16 cellular contexts compared by ENCODE assay signal in genomic region chr18:58694221-58694620, GRCh38. TPM values are rescaled to one million over a fixed set of nuclear protein-coding genes. Genes with fewer than 3 reads are reported as not detected.
DNase-seq lines count a peak whose midpoint lies in the region; ATAC-seq, FAIRE-seq and TF ChIP-seq lines count a peak whose summit lies in the region.
"Had no signal": no experiment of that assay in that cellular context is flagged by ENCODE, and none has a peak within 500 bp of the region (broad histone marks: within the 10 kb centered on the region; RNA-seq: fewer than 3 reads in every experiment).

No MANE protein-coding gene starts in this region.

- TF ChIP-seq CTCF in activated CD8-positive, alpha-beta T cell treated with anti-CD3 and anti-CD28 coated beads for 36 hours (IDR thresholded peaks at IDR 0.05) = no peak
- TF ChIP-seq CTCF in D721Med (IDR thresholded peaks at IDR 0.05; ENCODE audit: insufficient read depth, missing control alignments) (no peak), nephron (IDR thresholded peaks at IDR 0.05; ENCODE audit: unreplicated experiment in 3 of 3) (no peak)

- H3K36me3 Mint-ChIP-seq in activated CD8-positive, alpha-beta T cell treated with anti-CD3 and anti-CD28 coated beads for 36 hours (ENCODE audit: low read depth) = peaks cover 56% of the 10 kb centered on the region
- H3K36me3 Mint-ChIP-seq in activated CD8-positive, alpha-beta T cell treated with anti-CD3 and anti-CD28 coated beads, Interleukin-2, amount 10 ng/mL, durations not matched to agents 7 days and 5 days (ENCODE audit: low read depth) = peaks cover 60% of the 10 kb centered on the region
- peaks cover 48% of the 10 kb centered on the region for H3K36me3 Mint-ChIP-seq in activated naive CD8-positive, alpha-beta T cell treated with anti-CD3 and anti-CD28 coated beads for 36 hours
- peaks cover 54% of the 10 kb centered on the region for H3K36me3 Mint-ChIP-seq in nephron (ENCODE audit: low read depth)

- H3K4me1 Mint-ChIP-seq in activated CD8-positive, alpha-beta T cell treated with anti-CD3 and anti-CD28 coated beads for 36 hours (ENCODE audit: low read depth) = peaks cover 75% of the 10 kb centered on the region
- peaks cover 77% of the 10 kb centered on the region for H3K4me1 Mint-ChIP-seq in activated CD8-positive, alpha-beta T cell treated with anti-CD3 and anti-CD28 coated beads, Interleukin-2, amount 10 ng/mL, durations not matched to agents 7 days and 5 days (ENCODE audit: low read depth)
- peaks cover 73% of the 10 kb centered on the region for H3K4me1 Mint-ChIP-seq in activated naive CD8-positive, alpha-beta T cell treated with anti-CD3 and anti-CD28 coated beads for 36 hours
- H3K4me1 Mint-ChIP-seq in nephron = peaks cover 27% of the 10 kb centered on the region

- H3K27ac Mint-ChIP-seq in activated CD8-positive, alpha-beta T cell treated with anti-CD3 and anti-CD28 coated beads for 36 hours = peak overlapping the region; percentile 90
- H3K27ac Mint-ChIP-seq in activated CD8-positive, alpha-beta T cell treated with anti-CD3 and anti-CD28 coated beads, Interleukin-2, amount 10 ng/mL, durations not matched to agents 7 days and 5 days = no peak overlapping the region
- peak overlapping the region; percentile 93 for H3K27ac Mint-ChIP-seq in activated naive CD8-positive, alpha-beta T cell treated with anti-CD3 and anti-CD28 coated beads for 36 hours
- peak overlapping the region in 2 of 3 experiments; percentile 60 to 73 for H3K27ac Mint-ChIP-seq in nephron

- ATAC-seq in activated CD8-positive, alpha-beta T cell treated with anti-CD3 and anti-CD28 coated beads for 36 hours = no peak
- ATAC-seq in activated CD8-positive, alpha-beta T cell treated with anti-CD3 and anti-CD28 coated beads, Interleukin-2, amount 10 ng/mL, durations not matched to agents 7 days and 5 days = no peak

- intact Hi-C loops in activated CD8-positive, alpha-beta T cell treated with anti-CD3 and anti-CD28 coated beads for 36 hours (cut with micrococcal nuclease) = no loop called here

- no peak for DNase-seq in activated CD8-positive, alpha-beta T cell treated with anti-CD3 and anti-CD28 coated beads for 36 hours
- no peak for DNase-seq in activated CD8-positive, alpha-beta T cell treated with anti-CD3 and anti-CD28 coated beads, Interleukin-2, amount 10 ng/mL, durations not matched to agents 7 days and 5 days
- no peak for DNase-seq in D721Med (ENCODE audit: insufficient read length, low spot score)
- DNase-seq in activated naive CD8-positive, alpha-beta T cell treated with anti-CD3 and anti-CD28 coated beads for 36 hours = no peak
- DNase-seq in hypothalamus (lab: John Stamatoyannopoulos, UW) = no peak
- no peak for DNase-seq in NOMO-1 (lab: John Stamatoyannopoulos, UW; ENCODE audit: unreplicated experiment in 2 of 2)
- DNase-seq: DMS79 treated with DMSO at 0.1 percent for 48 hours, MM.1S, NCI-H1092, NCI-H1436 treated with DMSO at 0.1 percent for 48 hours, NCI-H2081, NCI-H2171 treated with DMSO at 0.1 percent for 48 hours, Right ventricle myocardium superior had no signal

- POLR2A ChIA-PET in activated CD8-positive, alpha-beta T cell treated with anti-CD3 and anti-CD28 coated beads for 36 hours (lab: Charles Lee) = no interaction called here
- POLR2A ChIA-PET in activated CD8-positive, alpha-beta T cell treated with anti-CD3 and anti-CD28 coated beads, Interleukin-2, amount 10 ng/mL, durations not matched to agents 7 days and 5 days (lab: Charles Lee) = no interaction called here

- no peak overlapping the region for H3K4me3 Mint-ChIP-seq in activated CD8-positive, alpha-beta T cell treated with anti-CD3 and anti-CD28 coated beads for 36 hours
- no peak overlapping the region for H3K4me3 Mint-ChIP-seq in activated CD8-positive, alpha-beta T cell treated with anti-CD3 and anti-CD28 coated beads, Interleukin-2, amount 10 ng/mL, durations not matched to agents 7 days and 5 days
- H3K4me3 Mint-ChIP-seq in activated naive CD8-positive, alpha-beta T cell treated with anti-CD3 and anti-CD28 coated beads for 36 hours = no peak overlapping the region
- no peak overlapping the region for H3K4me3 Mint-ChIP-seq in nephron

- CTCF ChIA-PET in activated CD8-positive, alpha-beta T cell treated with anti-CD3 and anti-CD28 coated beads for 36 hours (lab: Charles Lee) = no interaction called here
- CTCF ChIA-PET in activated CD8-positive, alpha-beta T cell treated with anti-CD3 and anti-CD28 coated beads, Interleukin-2, amount 10 ng/mL, durations not matched to agents 7 days and 5 days (lab: Charles Lee) = interaction anchor here (1.0 kb wide), 1 partner anchor 70 kb away, joined by 4 read pairs; no protein-coding TSS in a partner anchor

- H3K27me3 Mint-ChIP-seq in activated CD8-positive, alpha-beta T cell treated with anti-CD3 and anti-CD28 coated beads for 36 hours = no peaks in the 10 kb centered on the region
- no peaks in the 10 kb centered on the region for H3K27me3 Mint-ChIP-seq in activated CD8-positive, alpha-beta T cell treated with anti-CD3 and anti-CD28 coated beads, Interleukin-2, amount 10 ng/mL, durations not matched to agents 7 days and 5 days (ENCODE audit: low read depth)
- no peaks in the 10 kb centered on the region for H3K27me3 Mint-ChIP-seq in activated naive CD8-positive, alpha-beta T cell treated with anti-CD3 and anti-CD28 coated beads for 36 hours
- no peaks in the 10 kb centered on the region for H3K27me3 Mint-ChIP-seq in nephron (ENCODE audit: low read depth)

- FAIRE-seq in D721Med (lab: Jason Lieb, UNC) = peak; percentile 89
- FAIRE-seq: H1, RCC 7860 had no signal

- H3K9me3 Mint-ChIP-seq in activated CD8-positive, alpha-beta T cell treated with anti-CD3 and anti-CD28 coated beads for 36 hours = peaks cover 10% of the 10 kb centered on the region
- H3K9me3 Mint-ChIP-seq in activated CD8-positive, alpha-beta T cell treated with anti-CD3 and anti-CD28 coated beads, Interleukin-2, amount 10 ng/mL, durations not matched to agents 7 days and 5 days (ENCODE audit: insufficient read depth) = peaks cover 4% of the 10 kb centered on the region
- peaks cover 25% of the 10 kb centered on the region for H3K9me3 Mint-ChIP-seq in activated naive CD8-positive, alpha-beta T cell treated with anti-CD3 and anti-CD28 coated beads for 36 hours
- no peaks in the 10 kb centered on the region for H3K9me3 Mint-ChIP-seq in nephron

RNA-seq across cellular contexts. Expression of gene MALT1, which starts 23.0 kb away (rescaled TPM):
- 10 to 100 TPM; 57.8 to 67.5 TPM for total RNA-seq in activated CD8-positive, alpha-beta T cell treated with anti-CD3 and anti-CD28 coated beads for 36 hours
- 10 to 100 TPM; 52.7 to 57.1 TPM for total RNA-seq in activated CD8-positive, alpha-beta T cell treated with anti-CD3 and anti-CD28 coated beads, Interleukin-2, amount 10 ng/mL, durations not matched to agents 7 days and 5 days
- 10 to 100 TPM; 46.2 to 46.5 TPM for total RNA-seq in activated naive CD8-positive, alpha-beta T cell treated with anti-CD3 and anti-CD28 coated beads for 36 hours
